ENCODE assay signal across 30 cellular contexts in the genomic region with DNA sequence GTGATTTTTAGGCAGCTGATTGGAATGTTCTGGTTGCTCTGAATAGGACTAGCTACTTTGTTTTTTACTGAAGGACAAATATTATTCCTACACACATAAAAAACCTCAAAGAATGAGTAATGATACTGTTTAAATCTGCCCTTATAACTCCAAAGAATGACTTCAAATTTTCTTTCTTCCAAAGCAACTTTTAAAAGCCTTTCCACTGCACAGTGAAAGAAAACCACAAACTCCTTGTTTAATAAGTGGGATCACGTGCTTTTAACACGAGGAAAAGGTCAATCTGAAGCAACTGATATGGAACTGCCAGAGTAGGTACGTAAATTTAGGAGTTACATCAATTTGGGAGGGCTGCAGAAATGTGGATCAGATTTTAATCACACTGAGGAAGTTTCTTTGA. TPM values are rescaled to one million over a fixed set of nuclear protein-coding genes. Genes with fewer than 3 reads are reported as not detected.
DNase-seq lines count a peak whose midpoint lies in the region; FAIRE-seq and TF ChIP-seq lines count a peak whose summit lies in the region.
"Had no signal": no experiment of that assay in that cellular context is flagged by ENCODE, and none has a peak within 500 bp of the region (broad histone marks: within the 10 kb centered on the region; RNA-seq: fewer than 3 reads in every experiment).

No MANE protein-coding gene starts in this region.

- H3K9me3 Mint-ChIP-seq in activated CD4-positive, alpha-beta T cell treated with anti-CD3 and anti-CD28 coated beads, Interleukin-2, amount 10 ng/mL, durations not matched to agents 24 days and 14 days: no peaks in the 10 kb centered on the region
- H3K9me3 Mint-ChIP-seq in activated CD4-positive, alpha-beta T cell treated with anti-CD3 and anti-CD28 coated beads, Interleukin-2, amount 10 ng/mL, durations not matched to agents 7 days and 5 days: peaks cover 9% of the 10 kb centered on the region
- H3K9me3 Mint-ChIP-seq in CD4-positive, alpha-beta memory T cell: no peaks in the 10 kb centered on the region
- H3K9me3 Mint-ChIP-seq in activated T-helper 1 cell treated with anti-CD3 and anti-CD28 coated beads, Interleukin-12 subunit alpha, Interleukin-12 subunit beta, Interleukin-2, Interleukin-4 antibody, amounts not matched to agents 30 ng/mL and 10 ng/mL and 1 ng/mL, durations not matched to agents 14 hours and 24 hours and 36 hours: no peaks in the 10 kb centered on the region
- no peaks in the 10 kb centered on the region for H3K9me3 Mint-ChIP-seq in immature natural killer cell
- H3K9me3 Mint-ChIP-seq: HFFc6; stimulated activated naive B cell treated with anti-CD40 and anti-IgM and Interleukin-4, amounts not matched to agents 10 μg/mL and 1 μg/mL and 100 μg/mL, for 72 hours had no signal

- H3K4me1 ChIP-seq in CD4-positive, alpha-beta memory T cell (ENCODE audit: insufficient read depth, low read length): peaks cover 91% of the 10 kb centered on the region
- H3K4me1 ChIP-seq: right atrium auricular region, testis, uterus had no signal

- H3K9me3 ChIP-seq in CD4-positive, alpha-beta memory T cell (ENCODE audit: control insufficient read depth in 1 of 2, low read length in 2 of 2): no peaks in the 10 kb centered on the region
- H3K9me3 ChIP-seq: heart right ventricle, MG63, right atrium auricular region, testis, uterus had no signal

- no peaks in the 10 kb centered on the region for H3K27me3 Mint-ChIP-seq in activated CD4-positive, alpha-beta T cell treated with anti-CD3 and anti-CD28 coated beads, Interleukin-2, amount 10 ng/mL, durations not matched to agents 24 days and 14 days
- H3K27me3 Mint-ChIP-seq in activated CD4-positive, alpha-beta T cell treated with anti-CD3 and anti-CD28 coated beads, Interleukin-2, amount 10 ng/mL, durations not matched to agents 7 days and 5 days: no peaks in the 10 kb centered on the region
- no peaks in the 10 kb centered on the region for H3K27me3 Mint-ChIP-seq in CD4-positive, alpha-beta memory T cell
- H3K27me3 Mint-ChIP-seq in activated T-helper 1 cell treated with anti-CD3 and anti-CD28 coated beads, Interleukin-12 subunit alpha, Interleukin-12 subunit beta, Interleukin-2, Interleukin-4 antibody, amounts not matched to agents 30 ng/mL and 10 ng/mL and 1 ng/mL, durations not matched to agents 14 hours and 24 hours and 36 hours (ENCODE audit: insufficient read depth): no peaks in the 10 kb centered on the region
- H3K27me3 Mint-ChIP-seq in immature natural killer cell (ENCODE audit: low read depth in 3 of 3): peaks cover 0 to 3% (median 0%) of the 10 kb centered on the region in 3 donors
- H3K27me3 Mint-ChIP-seq: stimulated activated naive B cell treated with anti-CD40 and anti-IgM and Interleukin-4, amounts not matched to agents 10 μg/mL and 1 μg/mL and 100 μg/mL, for 72 hours had no signal

- no peak for DNase-seq in activated CD4-positive, alpha-beta T cell treated with anti-CD3 and anti-CD28 coated beads, Interleukin-2, amount 10 ng/mL, durations not matched to agents 24 days and 14 days
- no peak for DNase-seq in activated CD4-positive, alpha-beta T cell treated with anti-CD3 and anti-CD28 coated beads, Interleukin-2, amount 10 ng/mL, durations not matched to agents 7 days and 5 days
- DNase-seq in CD4-positive, alpha-beta memory T cell: no peak
- DNase-seq in activated T-helper 1 cell treated with anti-CD3 and anti-CD28 coated beads, Interleukin-12 subunit alpha, Interleukin-12 subunit beta, Interleukin-2, Interleukin-4 antibody, amounts not matched to agents 30 ng/mL and 10 ng/mL and 1 ng/mL, durations not matched to agents 14 hours and 24 hours and 36 hours (ENCODE audit: low spot score): no peak
- DNase-seq in bronchial epithelial cell (ENCODE audit: low read depth): no peak
- no peak for DNase-seq in epidermal melanocyte (ENCODE audit: insufficient read length, low spot score)
- DNase-seq in immature natural killer cell: no peak
- no peak for DNase-seq in HuH-7 (ENCODE audit: low spot score)
- DNase-seq: activated CD4-positive, CD25-positive, alpha-beta regulatory T cell treated with anti-CD3 and anti-CD28 coated beads, Interleukin-2, amount 50 U/mL, for 72 hours; amygdala; dorsolateral prefrontal cortex; GM23248; heart right ventricle; HFFc6; KBM-7; kidney; MG63; NCI-H1105; NCI-H187; NCI-H446 treated with DMSO at 0.1 percent for 48 hours; NCI-H774; posterior cingulate gyrus; small intestine; stimulated activated naive B cell treated with anti-CD40 and anti-IgM and Interleukin-4, amounts not matched to agents 10 μg/mL and 1 μg/mL and 100 μg/mL, for 72 hours; testis; uterus had no signal

- peak overlapping the region; percentile 4 for H3K27ac ChIP-seq in CD4-positive, alpha-beta memory T cell (ENCODE audit: low read depth, low read length)
- H3K27ac ChIP-seq: GM23248, heart right ventricle, right atrium auricular region, testis, uterus had no signal

- POLR2A ChIA-PET in activated CD4-positive, alpha-beta T cell treated with anti-CD3 and anti-CD28 coated beads, Interleukin-2, amount 10 ng/mL, durations not matched to agents 7 days and 5 days (lab: Charles Lee): no interaction called here
- POLR2A ChIA-PET in CD4-positive, alpha-beta memory T cell (lab: Charles Lee; ENCODE audit: partially characterized antibody): interaction anchor here (1.0 to 17.1 kb wide), 6 partner anchors 7 to 113 kb away, joined by 4 to 355 read pairs (median 10); a partner anchor contains a TSS

- CTCF ChIA-PET in activated CD4-positive, alpha-beta T cell treated with anti-CD3 and anti-CD28 coated beads, Interleukin-2, amount 10 ng/mL, durations not matched to agents 7 days and 5 days (lab: Charles Lee): interaction anchor here (1.3 kb wide), 1 partner anchor 14 kb away, joined by 3 read pairs; no protein-coding TSS in a partner anchor
- CTCF ChIA-PET in CD4-positive, alpha-beta memory T cell (lab: Charles Lee; ENCODE audit: partially characterized antibody): interaction anchor here (0.5 to 6.1 kb wide), 2 partner anchors 12 to 48 kb away, joined by 3 to 31 read pairs; no protein-coding TSS in a partner anchor

- TF ChIP-seq CTCF in bronchial epithelial cell (IDR thresholded peaks at IDR 0.05; ENCODE audit: insufficient read depth, low read length, severe bottlenecking): no peak

- H3K36me3 ChIP-seq in CD4-positive, alpha-beta memory T cell (ENCODE audit: insufficient read depth, low read length): peaks cover 21% of the 10 kb centered on the region
- no peaks in the 10 kb centered on the region for H3K36me3 ChIP-seq in bronchial epithelial cell (ENCODE audit: control insufficient read depth, insufficient read depth, low read length)
- H3K36me3 ChIP-seq: heart right ventricle, MG63, right atrium auricular region, uterus had no signal

- H3K27me3 ChIP-seq in CD4-positive, alpha-beta memory T cell (ENCODE audit: insufficient read depth, low read length): no peaks in the 10 kb centered on the region
- H3K27me3 ChIP-seq in bronchial epithelial cell (ENCODE audit: control insufficient read depth, insufficient read depth, low read length): no peaks in the 10 kb centered on the region
- H3K27me3 ChIP-seq: dorsolateral prefrontal cortex, MG63, right atrium auricular region, testis, uterus had no signal

- H3K27ac Mint-ChIP-seq in activated CD4-positive, alpha-beta T cell treated with anti-CD3 and anti-CD28 coated beads, Interleukin-2, amount 10 ng/mL, durations not matched to agents 24 days and 14 days: peak overlapping the region; percentile 82
- H3K27ac Mint-ChIP-seq in activated CD4-positive, alpha-beta T cell treated with anti-CD3 and anti-CD28 coated beads, Interleukin-2, amount 10 ng/mL, durations not matched to agents 7 days and 5 days: no peak overlapping the region
- peak overlapping the region; percentile 64 to 94 (median 88) for H3K27ac Mint-ChIP-seq in CD4-positive, alpha-beta memory T cell
- peak overlapping the region; percentile 67 for H3K27ac Mint-ChIP-seq in activated T-helper 1 cell treated with anti-CD3 and anti-CD28 coated beads, Interleukin-12 subunit alpha, Interleukin-12 subunit beta, Interleukin-2, Interleukin-4 antibody, amounts not matched to agents 30 ng/mL and 10 ng/mL and 1 ng/mL, durations not matched to agents 14 hours and 24 hours and 36 hours
- H3K27ac Mint-ChIP-seq in immature natural killer cell: no peak overlapping the region
- H3K27ac Mint-ChIP-seq: CD14-positive monocyte; HFFc6; stimulated activated naive B cell treated with anti-CD40 and anti-IgM and Interleukin-4, amounts not matched to agents 10 μg/mL and 1 μg/mL and 100 μg/mL, for 72 hours had no signal

- H3K4me3 ChIP-seq in CD4-positive, alpha-beta memory T cell (ENCODE audit: low read length in 2 of 2): no peak overlapping the region
- no peak overlapping the region for H3K4me3 ChIP-seq in bronchial epithelial cell (ENCODE audit: low read depth, low read length)
- H3K4me3 ChIP-seq: dorsolateral prefrontal cortex, GM23248, heart right ventricle, MG63, right atrium auricular region, testis, uterus had no signal

- intact Hi-C loops in activated CD4-positive, alpha-beta T cell treated with anti-CD3 and anti-CD28 coated beads, Interleukin-2, amount 10 ng/mL, durations not matched to agents 24 days and 14 days (cut with micrococcal nuclease): no loop called here
- intact Hi-C loops in CD4-positive, alpha-beta memory T cell (cut with micrococcal nuclease): no loop called here
- intact Hi-C loops in activated T-helper 1 cell treated with anti-CD3 and anti-CD28 coated beads, Interleukin-12 subunit alpha, Interleukin-12 subunit beta, Interleukin-2, Interleukin-4 antibody, amounts not matched to agents 30 ng/mL and 10 ng/mL and 1 ng/mL, durations not matched to agents 14 hours and 24 hours and 36 hours (cut with micrococcal nuclease): no loop called here

- peaks cover 81% of the 10 kb centered on the region for H3K4me1 Mint-ChIP-seq in activated CD4-positive, alpha-beta T cell treated with anti-CD3 and anti-CD28 coated beads, Interleukin-2, amount 10 ng/mL, durations not matched to agents 24 days and 14 days
- peaks cover 92% of the 10 kb centered on the region for H3K4me1 Mint-ChIP-seq in activated CD4-positive, alpha-beta T cell treated with anti-CD3 and anti-CD28 coated beads, Interleukin-2, amount 10 ng/mL, durations not matched to agents 7 days and 5 days
- peaks cover 62 to 98% (median 83%) of the 10 kb centered on the region in 4 donors for H3K4me1 Mint-ChIP-seq in CD4-positive, alpha-beta memory T cell
- peaks cover 98% of the 10 kb centered on the region for H3K4me1 Mint-ChIP-seq in activated T-helper 1 cell treated with anti-CD3 and anti-CD28 coated beads, Interleukin-12 subunit alpha, Interleukin-12 subunit beta, Interleukin-2, Interleukin-4 antibody, amounts not matched to agents 30 ng/mL and 10 ng/mL and 1 ng/mL, durations not matched to agents 14 hours and 24 hours and 36 hours (ENCODE audit: low read depth)
- H3K4me1 Mint-ChIP-seq in immature natural killer cell: peaks cover 83 to 91% of the 10 kb centered on the region in 2 donors
- H3K4me1 Mint-ChIP-seq: CD14-positive monocyte had no signal

- peak; percentile 13 for FAIRE-seq in bronchial epithelial cell (lab: Jason Lieb, UNC)
- FAIRE-seq: A204.1 had no signal

- peak overlapping the region; percentile 50 for H3K4me3 Mint-ChIP-seq in activated CD4-positive, alpha-beta T cell treated with anti-CD3 and anti-CD28 coated beads, Interleukin-2, amount 10 ng/mL, durations not matched to agents 24 days and 14 days
- H3K4me3 Mint-ChIP-seq in activated CD4-positive, alpha-beta T cell treated with anti-CD3 and anti-CD28 coated beads, Interleukin-2, amount 10 ng/mL, durations not matched to agents 7 days and 5 days: no peak overlapping the region
- peak overlapping the region in 7 of 8 donors; percentile 11 to 69 (median 60) for H3K4me3 Mint-ChIP-seq in CD4-positive, alpha-beta memory T cell
- H3K4me3 Mint-ChIP-seq in activated T-helper 1 cell treated with anti-CD3 and anti-CD28 coated beads, Interleukin-12 subunit alpha, Interleukin-12 subunit beta, Interleukin-2, Interleukin-4 antibody, amounts not matched to agents 30 ng/mL and 10 ng/mL and 1 ng/mL, durations not matched to agents 14 hours and 24 hours and 36 hours: peak overlapping the region; percentile 58
- H3K4me3 Mint-ChIP-seq in immature natural killer cell: no peak overlapping the region
- H3K4me3 Mint-ChIP-seq: CD14-positive monocyte; HFFc6; stimulated activated naive B cell treated with anti-CD40 and anti-IgM and Interleukin-4, amounts not matched to agents 10 μg/mL and 1 μg/mL and 100 μg/mL, for 72 hours had no signal

- H3K36me3 Mint-ChIP-seq in activated CD4-positive, alpha-beta T cell treated with anti-CD3 and anti-CD28 coated beads, Interleukin-2, amount 10 ng/mL, durations not matched to agents 24 days and 14 days (ENCODE audit: low read depth): peaks cover 80% of the 10 kb centered on the region
- peaks cover 85% of the 10 kb centered on the region for H3K36me3 Mint-ChIP-seq in activated CD4-positive, alpha-beta T cell treated with anti-CD3 and anti-CD28 coated beads, Interleukin-2, amount 10 ng/mL, durations not matched to agents 7 days and 5 days (ENCODE audit: low read depth)
- H3K36me3 Mint-ChIP-seq in CD4-positive, alpha-beta memory T cell: peaks cover 69 to 71% of the 10 kb centered on the region in 2 donors
- peaks cover 70% of the 10 kb centered on the region for H3K36me3 Mint-ChIP-seq in activated T-helper 1 cell treated with anti-CD3 and anti-CD28 coated beads, Interleukin-12 subunit alpha, Interleukin-12 subunit beta, Interleukin-2, Interleukin-4 antibody, amounts not matched to agents 30 ng/mL and 10 ng/mL and 1 ng/mL, durations not matched to agents 14 hours and 24 hours and 36 hours (ENCODE audit: low read depth)
- H3K36me3 Mint-ChIP-seq in immature natural killer cell: peaks cover 14 to 56% (median 50%) of the 10 kb centered on the region in 3 donors

RNA-seq across cellular contexts. Expression of a gene that starts 8.0 kb away (rescaled TPM):
- 36.0 TPM in 2 replicates for total RNA-seq in activated CD4-positive, alpha-beta T cell treated with anti-CD3 and anti-CD28 coated beads, Interleukin-2, amount 10 ng/mL, durations not matched to agents 24 days and 14 days
- 10 to 100 TPM; 62.6 to 69.5 TPM for total RNA-seq in activated CD4-positive, alpha-beta T cell treated with anti-CD3 and anti-CD28 coated beads, Interleukin-2, amount 10 ng/mL, durations not matched to agents 7 days and 5 days
- 10 to 100 TPM; 70.5 to 71.5 TPM for total RNA-seq in CD4-positive, alpha-beta memory T cell
- 10 to 100 TPM; 45.0 to 77.1 TPM for polyA plus RNA-seq in CD4-positive, alpha-beta memory T cell
- 45.9 and 50.4 TPM in 2 replicates for total RNA-seq in activated T-helper 1 cell treated with anti-CD3 and anti-CD28 coated beads, Interleukin-12 subunit alpha, Interleukin-12 subunit beta, Interleukin-2, Interleukin-4 antibody, amounts not matched to agents 30 ng/mL and 10 ng/mL and 1 ng/mL, durations not matched to agents 14 hours and 24 hours and 36 hours
- total RNA-seq in bronchial epithelial cell: 1.7 and 2.1 TPM in 2 replicates
- 10 to 100 TPM; 20.2 to 46.5 (median 36.5) TPM for polyA plus RNA-seq in immature natural killer cell
- total RNA-seq: GM23248, HFFc6, RPMI7951 had no signal
- polyA plus RNA-seq: GM23248 had no signal

Comparison
In these comparisons a context has a peak if more than half of its experiments do, and no peak if none do; other contexts are left out.
1. H3K27ac Mint-ChIP-seq: peak in activated CD4-positive, alpha-beta T cell treated with anti-CD3 and anti-CD28 coated beads, Interleukin-2, amount 10 ng/mL, durations not matched to agents 24 days and 14 days (single experiment), CD4-positive, alpha-beta memory T cell (7 of 7) and activated T-helper 1 cell treated with anti-CD3 and anti-CD28 coated beads, Interleukin-12 subunit alpha, Interleukin-12 subunit beta, Interleukin-2, Interleukin-4 antibody, amounts not matched to agents 30 ng/mL and 10 ng/mL and 1 ng/mL, durations not matched to agents 14 hours and 24 hours and 36 hours (single experiment); none in activated CD4-positive, alpha-beta T cell treated with anti-CD3 and anti-CD28 coated beads, Interleukin-2, amount 10 ng/mL, durations not matched to agents 7 days and 5 days (single experiment) and immature natural killer cell (0 of 6).
2. H3K4me3 Mint-ChIP-seq: peak in activated CD4-positive, alpha-beta T cell treated with anti-CD3 and anti-CD28 coated beads, Interleukin-2, amount 10 ng/mL, durations not matched to agents 24 days and 14 days (single experiment), CD4-positive, alpha-beta memory T cell (7 of 8) and activated T-helper 1 cell treated with anti-CD3 and anti-CD28 coated beads, Interleukin-12 subunit alpha, Interleukin-12 subunit beta, Interleukin-2, Interleukin-4 antibody, amounts not matched to agents 30 ng/mL and 10 ng/mL and 1 ng/mL, durations not matched to agents 14 hours and 24 hours and 36 hours (single experiment); none in activated CD4-positive, alpha-beta T cell treated with anti-CD3 and anti-CD28 coated beads, Interleukin-2, amount 10 ng/mL, durations not matched to agents 7 days and 5 days (single experiment) and immature natural killer cell (0 of 5).
3. RNA of a gene that starts 8.0 kb away (total RNA-seq): 70.5 to 71.5 TPM in CD4-positive, alpha-beta memory T cell, 62.6 to 69.5 TPM in activated CD4-positive, alpha-beta T cell treated with anti-CD3 and anti-CD28 coated beads, Interleukin-2, amount 10 ng/mL, durations not matched to agents 7 days and 5 days, 45.9 to 50.4 TPM in activated T-helper 1 cell treated with anti-CD3 and anti-CD28 coated beads, Interleukin-12 subunit alpha, Interleukin-12 subunit beta, Interleukin-2, Interleukin-4 antibody, amounts not matched to agents 30 ng/mL and 10 ng/mL and 1 ng/mL, durations not matched to agents 14 hours and 24 hours and 36 hours and 36.0 TPM in activated CD4-positive, alpha-beta T cell treated with anti-CD3 and anti-CD28 coated beads, Interleukin-2, amount 10 ng/mL, durations not matched to agents 24 days and 14 days; 1.7 to 2.1 TPM in bronchial epithelial cell; every median in the first group is over 10 times any median in the second.